Comparison of ENCODE assay signal across 10 cellular contexts in genomic region chr14:50919524-50919923, GRCh38. TPM values are rescaled to one million over a fixed set of nuclear protein-coding genes. Genes with fewer than 3 reads are reported as not detected.
DNase-seq lines count a peak whose midpoint lies in the region; ATAC-seq, FAIRE-seq and TF ChIP-seq lines count a peak whose summit lies in the region.
"Not testable (repeated sequence)": the region's sequence is repeated elsewhere in the genome, so short reads cannot be mapped to it uniquely, and the experiment has no call there.
"Had no signal": no experiment of that assay in that cellular context is flagged by ENCODE, and none has a peak within 500 bp of the region (broad histone marks: within the 10 kb centered on the region; RNA-seq: fewer than 3 reads in every experiment).

No MANE protein-coding gene starts in this region.

- not testable (repeated sequence) for TF ChIP-seq EP300 in HepG2 (IDR thresholded peaks at IDR 0.05; ENCODE audit: low read depth in 2 of 2, low read length in 2 of 2); HepG2 (CRISPR knock-in tag; IDR thresholded peaks at IDR 0.05; ENCODE audit: borderline replicate concordance)

- not testable (repeated sequence) for H3K27me3 Mint-ChIP-seq in WTC11 (ENCODE audit: low read depth)

- H3K36me3 ChIP-seq in HepG2 (replicated peaks in 1 of 2; ENCODE audit: control insufficient read depth in 1 of 2, insufficient read depth in 2 of 2, low read length in 2 of 2) (peaks cover 32 to 64% of the 10 kb centered on the region in 2 experiments), neutrophil (peaks cover 100% of the 10 kb centered on the region)

- not testable (repeated sequence) for H3K4me2 ChIP-seq in HepG2 (ENCODE audit: low read depth, low read length)

- FAIRE-seq in HepG2 (lab: Jason Lieb, UNC), result not testable (repeated sequence)

- not testable (repeated sequence) for H4K20me1 ChIP-seq in HepG2 (ENCODE audit: insufficient read depth, low read length)

- peaks cover 19% of the 10 kb centered on the region for H3K4me1 Mint-ChIP-seq in WTC11

- ATAC-seq in WTC11, HepG2: not testable (repeated sequence)

- not testable (repeated sequence) for H3K4me3 ChIP-seq in AG10803 (ENCODE audit: low read length); HepG2 (replicated peaks in 1 of 3; ENCODE audit: insufficient read depth in 1 of 3, low read depth in 2 of 3, low read length in 3 of 3); neutrophil (ENCODE audit: low read depth in 1 of 2, low read length in 1 of 2)

- not testable (repeated sequence) for TF ChIP-seq CTCF in AG10803 (conservative IDR thresholded peaks at IDR 0.05; ENCODE audit: low read length); WTC11 (IDR thresholded peaks at IDR 0.05); HepG2 (CRISPR knock-in tag; IDR thresholded peaks at IDR 0.05); neutrophil (IDR thresholded peaks at IDR 0.05)

- 72% methylated on average over 4 of the region's 5 CpGs for WGBS in HepG2 (ENCODE audit: low lambda C conversion rate)

- not testable (repeated sequence) for BruUV-seq in HepG2 (replicated peaks; lab: Mats Ljungman, UMichigan)

- peaks cover 76% of the 10 kb centered on the region for H3K36me3 Mint-ChIP-seq in WTC11

- TF ChIP-seq RAD21 in HepG2 (CRISPR knock-in tag; IDR thresholded peaks at IDR 0.05), result not testable (repeated sequence)

- H3K9me3 ChIP-seq in HepG2 (ENCODE audit: low read length); neutrophil: not testable (repeated sequence)

- H3K27ac Mint-ChIP-seq in WTC11, result peak overlapping the region; percentile 54; the same call in 1 of the 2 replicates

- peaks cover 35% of the 10 kb centered on the region for H3K4me1 ChIP-seq in HepG2 (ENCODE audit: insufficient read depth, low read length)
- not testable (repeated sequence) for H3K4me1 ChIP-seq in neutrophil (ENCODE audit: control insufficient read depth in 1 of 2, insufficient read depth in 1 of 2, low read depth in 1 of 2, low read length in 1 of 2)

- not testable (repeated sequence) for H3K9ac ChIP-seq in HepG2 (ENCODE audit: insufficient read depth, low read depth, low read length)

- not testable (repeated sequence) for H2AFZ ChIP-seq in HepG2 (ENCODE audit: low read length)

- H3K27me3 ChIP-seq in HepG2 (ENCODE audit: control insufficient read depth in 1 of 2, insufficient read depth in 2 of 2, low read length in 2 of 2); neutrophil: not testable (repeated sequence)

- not testable (repeated sequence) for H3K9me3 Mint-ChIP-seq in WTC11

- intact Hi-C loops in HepG2 (cut with micrococcal nuclease; ENCODE audit: unreplicated experiment), result not testable (repeated sequence)

- DNase-seq in AG10803 (ENCODE audit: low read depth) (peak; percentile 47), fibroblast of gingiva (ENCODE audit: low read depth) (peak; percentile 30), HepG2 (ENCODE audit: low spot score) (peak; percentile 31), renal cortical epithelial cell (ENCODE audit: low read depth) (peak; percentile 40)
- DNase-seq in WTC11 (ENCODE audit: low spot score), result not testable (repeated sequence)

- in situ Hi-C loops in HepG2 (cut with HindIII; ENCODE audit: extremely low pct_ligation_motif_present, low pct_unique_long_range_greater_than_20kb), result not testable (repeated sequence)

- not testable (repeated sequence) for H3K4me3 Mint-ChIP-seq in WTC11

- CTCF ChIA-PET in WTC11 (lab: Charles Lee); HepG2 (lab: Yijun Ruan, JAX; ENCODE audit: low intra/inter-chr PET ratio, low total read pairs): not testable (repeated sequence)

- not testable (repeated sequence) for H3K79me2 ChIP-seq in HepG2 (ENCODE audit: insufficient read depth, low read length)

- POLR2A ChIA-PET in WTC11 (lab: Charles Lee), result interaction anchor here (0.6 kb wide), 1 partner anchor 324 kb away, joined by 5 read pairs; no protein-coding TSS in a partner anchor
- POLR2A ChIA-PET in HepG2 (lab: Yijun Ruan, JAX), result not testable (repeated sequence)

- not testable (repeated sequence) for H3K27ac ChIP-seq in HepG2 (ENCODE audit: extremely low read length, insufficient read depth, low read length)
- H3K27ac ChIP-seq in neutrophil, result peak overlapping the region; percentile 50

- not testable (repeated sequence) for TF ChIP-seq POLR2A in HepG2 (IDR thresholded peaks at IDR 0.05; ENCODE audit: insufficient read depth in 1 of 2, low read depth in 2 of 2, low read length in 2 of 2)

TF ChIP-seq in HepG2, 621 proteins besides CTCF, POLR2A, EP300 and RAD21:
- peak; percentile 35 for TF ChIP-seq TEAD3 (CRISPR knock-in tag; optimal IDR thresholded peaks at IDR 0.05; ENCODE audit: borderline replicate concordance)

RNA-seq across cellular contexts. Expression of gene PYGL, which starts 24.8 kb away (rescaled TPM):
- total RNA-seq in WTC11 (2021) (81.0 to 107 TPM (median 101 TPM) in 3 replicates), HepG2 (2016; rRNA removed; fragmentation: Illumina TruSeq; extraction: Trizol) (110 and 138 TPM in 2 replicates), renal cortical epithelial cell (112 and 202 TPM in 2 replicates)
- 24.2 and 25.1 TPM in 2 replicates for total RNA-seq in HepG2 (2016; cell fraction: cytosol; rRNA removed; fragmentation: Illumina TruSeq; extraction: Trizol; ENCODE audit: low read depth)
- 104 and 122 TPM in 2 replicates for total RNA-seq in HepG2 (2016; cell fraction: insoluble cytoplasmic fraction; rRNA removed; fragmentation: Illumina TruSeq; extraction: Trizol)
- 42.2 and 48.9 TPM in 2 replicates for total RNA-seq in HepG2 (2016; cell fraction: membrane; rRNA removed; fragmentation: Illumina TruSeq; extraction: Trizol)
- 69.1 and 77.8 TPM in 2 replicates for total RNA-seq in HepG2 (2016; cell fraction: nucleus; rRNA removed; fragmentation: Illumina TruSeq; extraction: Trizol)
- 93.4 and 98.4 TPM in 2 replicates for polyA plus RNA-seq in HepG2 (2011; rRNA removed)
- polyA plus RNA-seq in HepG2 (2011; cell fraction: cytosol; rRNA removed), result 56.3 and 63.7 TPM in 2 replicates
- polyA plus RNA-seq in HepG2 (2011; cell fraction: nucleus; rRNA removed), result 149 and 157 TPM in 2 replicates
- 83.7 and 96.3 TPM in 2 replicates for polyA plus RNA-seq in HepG2 (2012)
- 8.8 and 10.5 TPM in 2 replicates for polyA plus RNA-seq in HepG2 (2016; cell fraction: cytosol; fragmentation: Illumina TruSeq; extraction: Trizol; ENCODE audit: low read depth)
- 95.4 and 102 TPM in 2 replicates for polyA plus RNA-seq in HepG2 (2016; cell fraction: insoluble cytoplasmic fraction; fragmentation: Illumina TruSeq; extraction: Trizol; ENCODE audit: low read depth)
- polyA plus RNA-seq in HepG2 (2016; cell fraction: membrane; fragmentation: Illumina TruSeq; extraction: Trizol; ENCODE audit: low read depth), result 16.6 and 19.8 TPM in 2 replicates
- polyA plus RNA-seq in HepG2 (2016; cell fraction: nucleus; fragmentation: Illumina TruSeq; extraction: Trizol; ENCODE audit: insufficient read depth, low read depth), result 103 and 119 TPM in 2 replicates
- polyA minus RNA-seq in HepG2 (2011; rRNA and poly(A)+ RNA removed; ENCODE audit: low replicate concordance), result 42.1 and 79.4 TPM in 2 replicates
- polyA minus RNA-seq in HepG2 (2011; cell fraction: cytosol; rRNA and poly(A)+ RNA removed), result 85.3 and 93.5 TPM in 2 replicates
- 147 and 159 TPM in 2 replicates for polyA minus RNA-seq in HepG2 (2011; cell fraction: nucleus; rRNA and poly(A)+ RNA removed)
- polyA plus RNA-seq: CD8-positive, alpha-beta memory T cell had no signal

RNA-seq across cellular contexts. Expression of gene ABHD12B, which starts 47.7 kb away (rescaled TPM):
- total RNA-seq in WTC11 (2021) (145 to 156 TPM (median 146 TPM) in 3 replicates), HepG2 (2016; rRNA removed; fragmentation: Illumina TruSeq; extraction: Trizol) (not detected in 2 replicates), renal cortical epithelial cell (not detected in 2 replicates)
- not detected in 2 replicates for total RNA-seq in HepG2 (2016; cell fraction: cytosol; rRNA removed; fragmentation: Illumina TruSeq; extraction: Trizol; ENCODE audit: low read depth)
- not detected in 2 replicates for total RNA-seq in HepG2 (2016; cell fraction: insoluble cytoplasmic fraction; rRNA removed; fragmentation: Illumina TruSeq; extraction: Trizol)
- not detected in 2 replicates for total RNA-seq in HepG2 (2016; cell fraction: membrane; rRNA removed; fragmentation: Illumina TruSeq; extraction: Trizol)
- total RNA-seq in HepG2 (2016; cell fraction: nucleus; rRNA removed; fragmentation: Illumina TruSeq; extraction: Trizol), result not detected in 2 replicates
- polyA plus RNA-seq in HepG2 (2011; rRNA removed), result not detected in 2 replicates
- not detected in 2 replicates for polyA plus RNA-seq in HepG2 (2011; cell fraction: cytosol; rRNA removed)
- polyA plus RNA-seq in HepG2 (2011; cell fraction: nucleus; rRNA removed), result not detected in 2 replicates
- polyA plus RNA-seq in HepG2 (2012), result 0.19 and 0.42 TPM in 2 replicates
- not detected in 2 replicates for polyA plus RNA-seq in HepG2 (2016; cell fraction: cytosol; fragmentation: Illumina TruSeq; extraction: Trizol; ENCODE audit: low read depth)
- polyA plus RNA-seq in HepG2 (2016; cell fraction: insoluble cytoplasmic fraction; fragmentation: Illumina TruSeq; extraction: Trizol; ENCODE audit: low read depth), result not detected in 2 replicates
- not detected in 2 replicates for polyA plus RNA-seq in HepG2 (2016; cell fraction: membrane; fragmentation: Illumina TruSeq; extraction: Trizol; ENCODE audit: low read depth)
- polyA plus RNA-seq in HepG2 (2016; cell fraction: nucleus; fragmentation: Illumina TruSeq; extraction: Trizol; ENCODE audit: insufficient read depth, low read depth), result not detected in 2 replicates
- not detected in 2 replicates for polyA minus RNA-seq in HepG2 (2011; rRNA and poly(A)+ RNA removed; ENCODE audit: low replicate concordance)
- polyA minus RNA-seq in HepG2 (2011; cell fraction: cytosol; rRNA and poly(A)+ RNA removed), result not detected in 2 replicates
- polyA minus RNA-seq in HepG2 (2011; cell fraction: nucleus; rRNA and poly(A)+ RNA removed), result not detected in 2 replicates
- total RNA-seq: CD4-positive, alpha-beta T cell; CD8-positive, alpha-beta memory T cell; G401; H4 had no signal
- polyA plus RNA-seq: CD8-positive, alpha-beta memory T cell had no signal

Comparison
In these comparisons a context has a peak if more than half of its experiments do, and no peak if none do; other contexts are left out.
1. RNA of gene ABHD12B, which starts 47.7 kb away (total RNA-seq): 145 to 156 TPM in WTC11; not detected in HepG2 and not detected in renal cortical epithelial cell; every median in the first group is over 100 times any median in the second.